8 cellular contexts compared by ENCODE assay signal in the genomic region with DNA sequence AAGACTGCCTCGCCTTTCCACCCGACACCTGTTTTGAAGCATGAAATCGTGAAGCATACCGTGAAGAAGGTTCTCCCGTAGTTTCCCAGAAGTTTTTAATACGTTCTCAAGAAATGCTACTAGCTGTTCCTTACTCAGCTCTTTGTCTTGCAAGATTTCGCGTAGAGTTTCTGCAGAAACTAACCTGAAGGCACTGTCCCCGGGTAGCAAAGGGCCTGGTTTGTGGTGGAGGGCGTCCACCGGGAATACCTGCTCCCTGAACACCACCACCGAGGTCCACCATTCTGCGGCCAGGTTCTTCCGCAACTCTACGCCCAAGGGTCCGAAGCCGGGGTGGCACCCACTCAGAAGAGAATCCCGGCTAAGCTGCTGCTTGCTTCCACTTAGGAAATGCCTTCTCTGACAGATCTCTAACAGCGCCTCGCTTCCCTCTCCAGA. TPM values are rescaled to one million over a fixed set of nuclear protein-coding genes. Genes with fewer than 3 reads are reported as not detected.
DNase-seq lines count a peak whose midpoint lies in the region; ATAC-seq and TF ChIP-seq lines count a peak whose summit lies in the region.

No MANE protein-coding gene starts in this region.

- intact Hi-C loops in IMR-90 (cut with micrococcal nuclease), result no loop called here

- peaks cover 37% of the 10 kb centered on the region for H3K36me3 ChIP-seq in CD8-positive, alpha-beta memory T cell (ENCODE audit: insufficient read depth, low read length)
- H3K36me3 ChIP-seq in IMR-90 (ENCODE audit: control insufficient read depth, insufficient read depth, low read length) (peaks cover 25% of the 10 kb centered on the region), muscle layer of duodenum (ENCODE audit: control insufficient read depth in 1 of 2, insufficient read depth in 2 of 2, low read length in 2 of 2) (peaks cover 37 to 47% of the 10 kb centered on the region in 2 donors)

- peak in 1 of 5 donors; percentile 3 for DNase-seq in CD8-positive, alpha-beta memory T cell
- DNase-seq in IMR-90 (no peak), cerebellar cortex (ENCODE audit: low spot score) (peak; percentile 25), iPS-NIHi11 (ENCODE audit: low spot score) (no peak), D341Med (ENCODE audit: low spot score) (no peak), NCI-H1436 (lab: John Stamatoyannopoulos, UW) (no peak), GF-D8 (lab: John Stamatoyannopoulos, UW) (no peak)

- no peak overlapping the region; the same call in 1 of the 2 replicates for H2BK20ac ChIP-seq in IMR-90 (ENCODE audit: low read depth, low read length)

- peak overlapping the region; percentile 53 for H3K56ac ChIP-seq in IMR-90 (ENCODE audit: extremely low read depth, insufficient read depth, low read length)

- H3K27me3 ChIP-seq in CD8-positive, alpha-beta memory T cell (ENCODE audit: insufficient read depth, low read length, poor library complexity, severe bottlenecking), result no peaks in the 10 kb centered on the region
- no peaks in the 10 kb centered on the region for H3K27me3 ChIP-seq in IMR-90 (ENCODE audit: control insufficient read depth, insufficient read depth, low read length)
- H3K27me3 ChIP-seq in muscle layer of duodenum (ENCODE audit: low read depth, low read length), result no peaks in the 10 kb centered on the region

- peak overlapping the region; percentile 70 for H2BK5ac ChIP-seq in IMR-90 (ENCODE audit: low read depth, low read length, poor library complexity, severe bottlenecking)

- peaks cover 59% of the 10 kb centered on the region for H3K4me1 ChIP-seq in CD8-positive, alpha-beta memory T cell (ENCODE audit: insufficient read depth, low read length)
- H3K4me1 ChIP-seq in IMR-90 (ENCODE audit: control insufficient read depth, insufficient read depth, low read length), result no peaks in the 10 kb centered on the region
- H3K4me1 ChIP-seq in muscle layer of duodenum (ENCODE audit: control insufficient read depth in 1 of 2, insufficient read depth in 2 of 2, low read length in 2 of 2), result peaks cover 0 to 58% of the 10 kb centered on the region in 2 donors

- H3K27me3 Mint-ChIP-seq in CD8-positive, alpha-beta memory T cell, result peaks cover 0 to 15% of the 10 kb centered on the region in 2 donors

- peak overlapping the region; percentile 17; the same call in 1 of the 2 replicates for H4K5ac ChIP-seq in IMR-90 (ENCODE audit: low read depth, low read length)

- H3K79me1 ChIP-seq in IMR-90 (ENCODE audit: low read depth in 1 of 2, low read length in 2 of 2), result peaks cover 22 to 34% of the 10 kb centered on the region in 2 experiments

- no TSS peak for BruUV-seq in IMR-90 (replicated peaks; lab: Mats Ljungman, UMichigan)

- H4K20me1 ChIP-seq in IMR-90 (ENCODE audit: insufficient read depth, low read length), result peaks cover 37% of the 10 kb centered on the region

- H4K8ac ChIP-seq in IMR-90 (ENCODE audit: low read depth in 2 of 2, low read length in 2 of 2), result peak overlapping the region; percentile 3 to 91; a peak in 3 of 4 replicates

- H2AK9ac ChIP-seq in IMR-90 (replicated peaks; ENCODE audit: low read depth, low read length, poor library complexity), result peak overlapping the region; percentile 68

- peak overlapping the region; percentile 11; the same call in 1 of the 2 replicates for H2AK5ac ChIP-seq in IMR-90 (ENCODE audit: low read depth, low read length)

- peak overlapping the region; percentile 99 for H3K4me2 ChIP-seq in IMR-90 (ENCODE audit: low read depth, low read length)

- no peak overlapping the region for H3K18ac ChIP-seq in IMR-90 (ENCODE audit: low read depth, low read length)

- H3K4me3 ChIP-seq in CD8-positive, alpha-beta memory T cell (ENCODE audit: low read length), result peak overlapping the region; percentile 90
- H3K4me3 ChIP-seq in IMR-90 (ENCODE audit: insufficient read depth, low read depth, low read length), result peak overlapping the region; percentile 68
- H3K4me3 ChIP-seq in muscle layer of duodenum (ENCODE audit: low read depth in 1 of 2, low read length in 2 of 2), result peak overlapping the region; percentile 79 to 86

- no peak overlapping the region for H2BK15ac ChIP-seq in IMR-90 (ENCODE audit: low read depth, low read length)

- H3K27ac ChIP-seq in CD8-positive, alpha-beta memory T cell (ENCODE audit: low read depth, low read length), result peak overlapping the region; percentile 76
- H3K27ac ChIP-seq in IMR-90 (ENCODE audit: insufficient read depth, low read length) (peak overlapping the region; percentile 76), muscle layer of duodenum (ENCODE audit: low read length) (peak overlapping the region; percentile 82)

- H3K23ac ChIP-seq in IMR-90 (ENCODE audit: low read depth, low read length), result peak overlapping the region; percentile 88

- no peak for TF ChIP-seq POLR2A in IMR-90 (IDR thresholded peaks at IDR 0.05; ENCODE audit: low read depth, low read length)

- H3K36me3 Mint-ChIP-seq in CD8-positive, alpha-beta memory T cell, result peaks cover 9 to 70% (median 22%) of the 10 kb centered on the region in 3 donors

- H3K9me3 ChIP-seq in CD8-positive, alpha-beta memory T cell (ENCODE audit: low read length), result no peaks in the 10 kb centered on the region
- H3K9me3 ChIP-seq in IMR-90 (ENCODE audit: control insufficient read depth, insufficient read depth, low read length) (no peaks in the 10 kb centered on the region), muscle layer of duodenum (ENCODE audit: control insufficient read depth in 1 of 2, low read length in 2 of 2) (no peaks in the 10 kb centered on the region)

- H2BK120ac ChIP-seq in IMR-90 (ENCODE audit: low read depth, low read length), result peak overlapping the region; percentile 48; the same call in 1 of the 2 replicates

- dilution Hi-C loops in IMR-90 (cut with HindIII; ENCODE audit: low sequenced_read_pairs, unreplicated experiment), result no loop called here

- peak overlapping the region; percentile 95 for H2AFZ ChIP-seq in IMR-90 (replicated peaks; ENCODE audit: low read length, poor library complexity)

- H3K9me1 ChIP-seq in IMR-90 (ENCODE audit: insufficient read depth, low read length), result no peaks in the 10 kb centered on the region

- peaks cover 63 to 87% (median 82%) of the 10 kb centered on the region in 3 donors for H3K4me1 Mint-ChIP-seq in CD8-positive, alpha-beta memory T cell

- POLR2A ChIA-PET in CD8-positive, alpha-beta memory T cell (lab: Charles Lee), result interaction anchor here (0.5 to 2.8 kb wide), 6 partner anchors 10 to 1773 kb away, joined by 3 to 168 read pairs (median 4); a partner anchor contains a TSS
- POLR2A ChIA-PET in IMR-90 (lab: Charles Lee; ENCODE audit: unreplicated experiment), result interaction anchor here (0.5 to 1.0 kb wide), 7 partner anchors 9 to 182 kb away, joined by 3 to 7 read pairs (median 3); no protein-coding TSS in a partner anchor

- in situ Hi-C loops in IMR-90 (cut with MboI; ENCODE audit: low sequenced_read_pairs), result no loop called here

- peak overlapping the region; percentile 97 to 100 (median 100) for H3K4me3 Mint-ChIP-seq in CD8-positive, alpha-beta memory T cell

- no peak for TF ChIP-seq RAD21 in IMR-90 (IDR thresholded peaks at IDR 0.05; ENCODE audit: low read length)

- TF ChIP-seq CTCF in IMR-90 (conservative IDR thresholded peaks at IDR 0.05; ENCODE audit: low read depth, low read length), result no peak

- CTCF ChIA-PET in CD8-positive, alpha-beta memory T cell (lab: Charles Lee), result interaction anchor here (0.6 to 3.9 kb wide), 5 partner anchors 10 to 153 kb away, joined by 3 to 37 read pairs (median 3); a partner anchor contains a TSS
- CTCF ChIA-PET in IMR-90 (lab: Yijun Ruan, JAX), result interaction anchor here (0.6 to 1.0 kb wide), 2 partner anchors 11 to 153 kb away, joined by 3 read pairs; no protein-coding TSS in a partner anchor

- no peaks in the 10 kb centered on the region for H3K9me3 Mint-ChIP-seq in CD8-positive, alpha-beta memory T cell

- 0% methylated on average over 9 of the region's 20 CpGs; no CpG with 5 or more reads in 1 of the 2 experiments for WGBS in IMR-90 (ENCODE audit: extremely low coverage in 2 of 2, insufficient read length in 1 of 2), 2 experiments

- peak overlapping the region; percentile 81 for H3K4ac ChIP-seq in IMR-90 (ENCODE audit: low read depth, low read length)

- H3K9ac ChIP-seq in IMR-90 (ENCODE audit: low read depth, low read length), result peak overlapping the region; percentile 71

- H3K27ac Mint-ChIP-seq in CD8-positive, alpha-beta memory T cell, result peak overlapping the region; percentile 94 to 99 (median 99)

- ATAC-seq in IMR-90 (ENCODE audit: low read depth), result no peak

- 0 out of 2 replicates have a peak overlapping the region, but pooled peaks have one; percentile 70 for H4K91ac ChIP-seq in IMR-90 (ENCODE audit: insufficient read depth, low read depth, low read length)

- H3K14ac ChIP-seq in IMR-90 (replicated peaks; ENCODE audit: low read depth, low read length), result peak overlapping the region; percentile 84

TF ChIP-seq in IMR-90, 13 proteins besides CTCF, POLR2A, EP300 and RAD21 (continues in another document):
- TF ChIP-seq FOS (IDR thresholded peaks at IDR 0.05; ENCODE audit: low read depth, low read length) (no peak), CHD1 (IDR thresholded peaks at IDR 0.05; ENCODE audit: low read depth, low read length) (no peak)

RNA-seq across cellular contexts. Expression of a gene that starts 0.5 kb away (rescaled TPM):
- total RNA-seq in CD8-positive, alpha-beta memory T cell, result 10 to 100 TPM; 26.4 to 26.5 TPM
- polyA plus RNA-seq in CD8-positive, alpha-beta memory T cell, result 5.3 TPM
- 7.0 and 9.2 TPM in 2 replicates for total RNA-seq in IMR-90 (2012; rRNA removed)
- 6.6 and 7.7 TPM in 2 replicates for polyA plus RNA-seq in IMR-90 (2012; rRNA removed)
- 1.7 and 3.1 TPM in 2 replicates for polyA plus RNA-seq in IMR-90 (2012; cell fraction: cytosol; rRNA removed)
- polyA plus RNA-seq in IMR-90 (2012; cell fraction: nucleus; rRNA removed; ENCODE audit: low replicate concordance), result 5.9 and 26.6 TPM in 2 replicates

RNA-seq across cellular contexts. Expression of a gene that starts 9.7 kb away (rescaled TPM):
- 100 to 1,000 TPM; 855 to 861 TPM for total RNA-seq in CD8-positive, alpha-beta memory T cell
- 1,275 TPM for polyA plus RNA-seq in CD8-positive, alpha-beta memory T cell
- total RNA-seq in IMR-90 (2012; rRNA removed), result 253 and 330 TPM in 2 replicates
- 781 and 848 TPM in 2 replicates for polyA plus RNA-seq in IMR-90 (2012; rRNA removed)
- 975 and 1,133 TPM in 2 replicates for polyA plus RNA-seq in IMR-90 (2012; cell fraction: cytosol; rRNA removed)
- 2,426 and 5,868 TPM in 2 replicates for polyA plus RNA-seq in IMR-90 (2012; cell fraction: nucleus; rRNA removed; ENCODE audit: low replicate concordance)

RNA-seq across cellular contexts. Expression of a gene that starts 10.4 kb away (rescaled TPM):
- 10 to 100 TPM; 39.3 to 43.5 TPM for total RNA-seq in CD8-positive, alpha-beta memory T cell
- 15.7 TPM for polyA plus RNA-seq in CD8-positive, alpha-beta memory T cell
- total RNA-seq in IMR-90 (2012; rRNA removed), result 6.1 and 13.3 TPM in 2 replicates
- polyA plus RNA-seq in IMR-90 (2012; rRNA removed), result 12.4 and 13.6 TPM in 2 replicates
- 1.8 and 2.2 TPM in 2 replicates for polyA plus RNA-seq in IMR-90 (2012; cell fraction: cytosol; rRNA removed)
- polyA plus RNA-seq in IMR-90 (2012; cell fraction: nucleus; rRNA removed; ENCODE audit: low replicate concordance), result 8.1 and 70.7 TPM in 2 replicates

RNA-seq across cellular contexts. Expression of a gene that starts 47.5 kb away (rescaled TPM):
- under 1 TPM; 0.66 to 0.69 TPM for total RNA-seq in CD8-positive, alpha-beta memory T cell
- polyA plus RNA-seq in CD8-positive, alpha-beta memory T cell, result not detected
- total RNA-seq in IMR-90 (2012; rRNA removed), result 0.36 and 0.56 TPM in 2 replicates
- polyA plus RNA-seq in IMR-90 (2012; rRNA removed), result 0.23 and 0.44 TPM in 2 replicates
- polyA plus RNA-seq in IMR-90 (2012; cell fraction: cytosol; rRNA removed), result 0.05 and 1.2 TPM in 2 replicates
- 0.18 and 0.78 TPM in 2 replicates for polyA plus RNA-seq in IMR-90 (2012; cell fraction: nucleus; rRNA removed; ENCODE audit: low replicate concordance)
